In the genomic region with DNA sequence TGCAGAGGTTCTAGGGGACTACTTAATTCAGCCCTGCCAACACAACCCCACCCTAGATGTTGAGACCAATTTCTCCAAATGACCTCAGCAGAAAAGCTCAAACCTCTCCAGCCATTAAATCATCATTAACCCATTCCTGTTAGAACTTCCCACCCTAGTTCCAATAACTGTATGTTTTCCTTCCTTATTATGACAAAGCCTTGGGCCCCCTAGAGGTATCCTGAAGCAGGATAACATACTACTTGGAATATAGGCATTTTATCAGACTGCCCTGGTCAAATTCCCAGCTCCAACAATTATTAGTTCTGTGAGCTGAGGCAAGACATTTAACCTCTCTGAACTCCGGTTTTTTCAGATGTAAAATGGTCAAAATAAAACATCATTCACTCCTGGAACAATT, we compare ENCODE assay signal across 1 cellular context.
TF ChIP-seq lines count a peak whose summit lies in the region.

No MANE protein-coding gene starts in this region.

TF ChIP-seq in HCT116, 20 proteins besides CTCF, POLR2A, EP300 and RAD21 (continued from another document):
- TF ChIP-seq, protein P1, sequence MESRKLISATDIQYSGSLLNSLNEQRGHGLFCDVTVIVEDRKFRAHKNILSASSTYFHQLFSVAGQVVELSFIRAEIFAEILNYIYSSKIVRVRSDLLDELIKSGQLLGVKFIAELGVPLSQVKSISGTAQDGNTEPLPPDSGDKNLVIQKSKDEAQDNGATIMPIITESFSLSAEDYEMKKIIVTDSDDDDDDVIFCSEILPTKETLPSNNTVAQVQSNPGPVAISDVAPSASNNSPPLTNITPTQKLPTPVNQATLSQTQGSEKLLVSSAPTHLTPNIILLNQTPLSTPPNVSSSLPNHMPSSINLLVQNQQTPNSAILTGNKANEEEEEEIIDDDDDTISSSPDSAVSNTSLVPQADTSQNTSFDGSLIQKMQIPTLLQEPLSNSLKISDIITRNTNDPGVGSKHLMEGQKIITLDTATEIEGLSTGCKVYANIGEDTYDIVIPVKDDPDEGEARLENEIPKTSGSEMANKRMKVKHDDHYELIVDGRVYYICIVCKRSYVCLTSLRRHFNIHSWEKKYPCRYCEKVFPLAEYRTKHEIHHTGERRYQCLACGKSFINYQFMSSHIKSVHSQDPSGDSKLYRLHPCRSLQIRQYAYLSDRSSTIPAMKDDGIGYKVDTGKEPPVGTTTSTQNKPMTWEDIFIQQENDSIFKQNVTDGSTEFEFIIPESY (IDR thresholded peaks at IDR 0.05; ENCODE audit: extremely low read depth, insufficient replicate concordance, low read length), result no peak
- TF ChIP-seq, protein P2, sequence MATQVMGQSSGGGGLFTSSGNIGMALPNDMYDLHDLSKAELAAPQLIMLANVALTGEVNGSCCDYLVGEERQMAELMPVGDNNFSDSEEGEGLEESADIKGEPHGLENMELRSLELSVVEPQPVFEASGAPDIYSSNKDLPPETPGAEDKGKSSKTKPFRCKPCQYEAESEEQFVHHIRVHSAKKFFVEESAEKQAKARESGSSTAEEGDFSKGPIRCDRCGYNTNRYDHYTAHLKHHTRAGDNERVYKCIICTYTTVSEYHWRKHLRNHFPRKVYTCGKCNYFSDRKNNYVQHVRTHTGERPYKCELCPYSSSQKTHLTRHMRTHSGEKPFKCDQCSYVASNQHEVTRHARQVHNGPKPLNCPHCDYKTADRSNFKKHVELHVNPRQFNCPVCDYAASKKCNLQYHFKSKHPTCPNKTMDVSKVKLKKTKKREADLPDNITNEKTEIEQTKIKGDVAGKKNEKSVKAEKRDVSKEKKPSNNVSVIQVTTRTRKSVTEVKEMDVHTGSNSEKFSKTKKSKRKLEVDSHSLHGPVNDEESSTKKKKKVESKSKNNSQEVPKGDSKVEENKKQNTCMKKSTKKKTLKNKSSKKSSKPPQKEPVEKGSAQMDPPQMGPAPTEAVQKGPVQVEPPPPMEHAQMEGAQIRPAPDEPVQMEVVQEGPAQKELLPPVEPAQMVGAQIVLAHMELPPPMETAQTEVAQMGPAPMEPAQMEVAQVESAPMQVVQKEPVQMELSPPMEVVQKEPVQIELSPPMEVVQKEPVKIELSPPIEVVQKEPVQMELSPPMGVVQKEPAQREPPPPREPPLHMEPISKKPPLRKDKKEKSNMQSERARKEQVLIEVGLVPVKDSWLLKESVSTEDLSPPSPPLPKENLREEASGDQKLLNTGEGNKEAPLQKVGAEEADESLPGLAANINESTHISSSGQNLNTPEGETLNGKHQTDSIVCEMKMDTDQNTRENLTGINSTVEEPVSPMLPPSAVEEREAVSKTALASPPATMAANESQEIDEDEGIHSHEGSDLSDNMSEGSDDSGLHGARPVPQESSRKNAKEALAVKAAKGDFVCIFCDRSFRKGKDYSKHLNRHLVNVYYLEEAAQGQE (IDR thresholded peaks at IDR 0.05; ENCODE audit: low read depth), result no peak
- no peak for TF ChIP-seq ZFX (IDR thresholded peaks at IDR 0.05)
- TF ChIP-seq, protein P3, sequence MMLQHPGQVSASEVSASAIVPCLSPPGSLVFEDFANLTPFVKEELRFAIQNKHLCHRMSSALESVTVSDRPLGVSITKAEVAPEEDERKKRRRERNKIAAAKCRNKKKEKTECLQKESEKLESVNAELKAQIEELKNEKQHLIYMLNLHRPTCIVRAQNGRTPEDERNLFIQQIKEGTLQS (IDR thresholded peaks at IDR 0.05), result no peak
- no peak for TF ChIP-seq POLR2AphosphoS5 (IDR thresholded peaks at IDR 0.05; ENCODE audit: low read depth, low read length)
- no peak for TF ChIP-seq CEBPB (IDR thresholded peaks at IDR 0.05; ENCODE audit: low read depth)
- TF ChIP-seq EZH2 (IDR thresholded peaks at IDR 0.05), result no peak
- TF ChIP-seq EZH2phosphoT487 (IDR thresholded peaks at IDR 0.05; ENCODE audit: borderline replicate concordance), result no peak
- TF ChIP-seq, protein P4, sequence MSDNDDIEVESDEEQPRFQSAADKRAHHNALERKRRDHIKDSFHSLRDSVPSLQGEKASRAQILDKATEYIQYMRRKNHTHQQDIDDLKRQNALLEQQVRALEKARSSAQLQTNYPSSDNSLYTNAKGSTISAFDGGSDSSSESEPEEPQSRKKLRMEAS (IDR thresholded peaks at IDR 0.05), result no peak
- no peak for TF ChIP-seq CBX3 (IDR thresholded peaks at IDR 0.05; ENCODE audit: low read depth)
- no peak for TF ChIP-seq FOSL1 (IDR thresholded peaks at IDR 0.05; ENCODE audit: low read depth)
- no peak for TF ChIP-seq EGR1 (IDR thresholded peaks at IDR 0.05; ENCODE audit: low read depth)
- TF ChIP-seq ELF1 (IDR thresholded peaks at IDR 0.05; ENCODE audit: borderline replicate concordance, low read depth), result no peak
- TF ChIP-seq YY1 (IDR thresholded peaks at IDR 0.05; ENCODE audit: extremely low read depth, insufficient replicate concordance, low read depth, low read length), result no peak
- no peak for TF ChIP-seq SIN3A (IDR thresholded peaks at IDR 0.05; ENCODE audit: low read depth)
- TF ChIP-seq TCF7L2 (IDR thresholded peaks at IDR 0.05; ENCODE audit: borderline replicate concordance, extremely low read depth, insufficient read depth, insufficient read length), result no peak
